8 cellular contexts compared by ENCODE assay signal in genomic region chr11:67317365-67318238, GRCh38. TPM values are rescaled to one million over a fixed set of nuclear protein-coding genes. Genes with fewer than 3 reads are reported as not detected.
DNase-seq lines count a peak whose midpoint lies in the region; ATAC-seq, FAIRE-seq and TF ChIP-seq lines count a peak whose summit lies in the region.

No MANE protein-coding gene starts in this region.

- TF ChIP-seq CTCF in right atrium auricular region (IDR thresholded peaks at IDR 0.05) (peak; percentile 80 to 96), psoas muscle (IDR thresholded peaks at IDR 0.05) (peak; percentile 93)

- H3K27me3 ChIP-seq in right atrium auricular region (no peaks in the 10 kb centered on the region), psoas muscle (ENCODE audit: insufficient read depth in 3 of 3, low read length in 2 of 3) (no peaks in the 10 kb centered on the region)

- DNase-seq in NCI-H146 treated with DMSO at 0.1 percent for 48 hours (lab: John Stamatoyannopoulos, UW; ENCODE audit: unreplicated experiment), result peak; percentile 98
- peak; percentile 93 to 98 (median 96) for DNase-seq in T-helper 1 cell
- DNase-seq in amygdala (lab: John Stamatoyannopoulos, UW), result peak; percentile 69 to 99 (median 92)
- DNase-seq in right atrium auricular region (ENCODE audit: low spot score), result peak; percentile 96
- DNase-seq in psoas muscle, result peak; percentile 96 to 98
- DNase-seq in urothelium cell line (ENCODE audit: low spot score), result peak; percentile 98

- H3K4me3 ChIP-seq in right atrium auricular region, result peak overlapping the region; percentile 89 to 93
- H3K4me3 ChIP-seq in psoas muscle, result peak overlapping the region; percentile 97

- H3K36me3 ChIP-seq in right atrium auricular region (no peaks in the 10 kb centered on the region), psoas muscle (ENCODE audit: insufficient read depth in 1 of 2, low read depth in 1 of 2) (peaks cover 0 to 12% of the 10 kb centered on the region in 2 donors)

- peaks cover 0 to 19% of the 10 kb centered on the region in 2 donors for H3K4me1 ChIP-seq in right atrium auricular region
- H3K4me1 ChIP-seq in psoas muscle, result peaks cover 16% of the 10 kb centered on the region

- intact Hi-C loops in psoas muscle (cut with DNase I), result loop anchor here (1.0 to 2.0 kb wide), 2 partner anchors 51 kb away; partner anchors contain the start of gene GRK2 (in 2 of the 2)

- WGBS in psoas muscle, 3 donors, result 0% methylated on average over 76 to 83 of the region's 83 CpGs

- no peaks in the 10 kb centered on the region for H3K9me3 ChIP-seq in right atrium auricular region
- no peaks in the 10 kb centered on the region for H3K9me3 ChIP-seq in psoas muscle

- peak; percentile 73 for TF ChIP-seq POLR2A in GM15510 (IDR thresholded peaks at IDR 0.05; ENCODE audit: borderline replicate concordance, extremely low read depth, insufficient read length)

- ATAC-seq in HG02884 (IDR thresholded peaks at IDR 0.05; ENCODE audit: unreplicated experiment) (peak; percentile 76), psoas muscle (peak; percentile 94 to 96 (median 95))

- no peak for FAIRE-seq in urothelium cell line (lab: Jason Lieb, UNC)

- H3K27ac ChIP-seq in right atrium auricular region (peak overlapping the region; percentile 95 to 98), psoas muscle (peak overlapping the region; percentile 86)

RNA-seq across cellular contexts. Expression of gene SSH3, which starts 14.3 kb away (rescaled TPM):
- total RNA-seq in right atrium auricular region (10 to 100 TPM; 14.7 to 23.6 TPM), psoas muscle (10 to 100 TPM in 1 of 4 donors, 1 to 10 TPM in 3; 3.7 to 10.1 (median 6.9) TPM)
- 1 to 10 TPM; 3.0 to 5.0 (median 4.2) TPM for polyA plus RNA-seq in psoas muscle

RNA-seq across cellular contexts. Expression of gene ANKRD13D, which starts 28.5 kb away (rescaled TPM):
- 10 to 100 TPM; 14.1 to 14.9 TPM for total RNA-seq in right atrium auricular region
- 1 to 10 TPM; 4.1 to 8.6 (median 7.8) TPM for total RNA-seq in psoas muscle
- 1 to 10 TPM; 4.6 to 7.0 (median 5.9) TPM for polyA plus RNA-seq in psoas muscle

RNA-seq across cellular contexts. Expression of gene POLD4, which starts 35.7 kb away (rescaled TPM):
- total RNA-seq in right atrium auricular region (100 to 1,000 TPM; 115 to 136 TPM), psoas muscle (10 to 100 TPM; 31.8 to 89.8 (median 56.1) TPM)
- 10 to 100 TPM; 72.6 to 74.9 (median 73.3) TPM for polyA plus RNA-seq in psoas muscle

RNA-seq across cellular contexts. Expression of gene GRK2, which starts 51.3 kb away (rescaled TPM):
- 10 to 100 TPM; 52.7 to 55.9 TPM for total RNA-seq in right atrium auricular region
- 10 to 100 TPM; 41.7 to 46.8 (median 46.1) TPM for total RNA-seq in psoas muscle
- polyA plus RNA-seq in psoas muscle, result 10 to 100 TPM; 37.3 to 56.8 (median 46.2) TPM

RNA-seq across cellular contexts. Expression of gene CLCF1, which starts 55.8 kb away (rescaled TPM):
- 10 to 100 TPM in 1 of 2 donors, 1 to 10 TPM in 1; 2.7 to 18.0 TPM for total RNA-seq in right atrium auricular region
- total RNA-seq in psoas muscle, result 1 to 10 TPM in 1 of 4 donors, under 1 TPM in 3; 0.44 to 1.5 (median 0.82) TPM
- polyA plus RNA-seq in psoas muscle, result 1 to 10 TPM in 1 of 3 donors, under 1 TPM in 2; 0.47 to 6.5 (median 0.62) TPM

Comparison
In these comparisons a context has a peak if more than half of its experiments do, and no peak if none do; other contexts are left out.
1. Peak in every context shown above with its lines: DNase-seq, ATAC-seq, H3K4me3 ChIP-seq and H3K27ac ChIP-seq.